Comparison of ENCODE assay signal across 25 cellular contexts in genomic region chr6:154926366-154926765, GRCh38.
"Had no signal": no experiment of that assay in that cellular context is flagged by ENCODE, and none has a peak within 500 bp of the region (broad histone marks: within the 10 kb centered on the region; RNA-seq: fewer than 3 reads in every experiment).

No MANE protein-coding gene starts in this region.

- H3K27me3 ChIP-seq: colonic mucosa, dorsolateral prefrontal cortex, esophagus squamous epithelium, gastrocnemius medialis, heart right ventricle had no signal

- H3K36me3 Mint-ChIP-seq: naive B cell had no signal

- H3K4me3 Mint-ChIP-seq: dendritic cell treated with granulocyte-macrophage colony-stimulating factor and Interleukin-4, amounts not matched to agents 40 ng/mL and 50 ng/mL, for 4 days had no signal

- DNase-seq: cerebellar nuclear complex; colonic mucosa; cortex of kidney; dorsolateral prefrontal cortex; effector CD4-positive, alpha-beta T cell; effector memory CD4-positive, alpha-beta T cell; erythroblast; esophagus squamous epithelium; foreskin fibroblast; foreskin melanocyte; gastrocnemius medialis; glutamatergic neuron; head of caudate nucleus; heart right ventricle; hippocampal formation; kidney; kidney glomerular epithelial cell; left colon; left ventricle myocardium inferior; lower lobe of right lung; mesenchymal stem cell; midbrain; naive B cell had no signal

- H3K9me3 ChIP-seq: colonic mucosa, esophagus squamous epithelium, gastrocnemius medialis, heart right ventricle, left ventricle myocardium inferior, lower lobe of right lung had no signal

- H3K27me3 Mint-ChIP-seq: dendritic cell treated with granulocyte-macrophage colony-stimulating factor and Interleukin-4, amounts not matched to agents 40 ng/mL and 50 ng/mL, for 4 days; naive B cell had no signal

- H3K4me1 ChIP-seq: colonic mucosa, esophagus squamous epithelium, gastrocnemius medialis, lower lobe of right lung had no signal

- H3K4me3 ChIP-seq: colonic mucosa, dorsolateral prefrontal cortex, esophagus squamous epithelium, gastrocnemius medialis, heart right ventricle, left ventricle myocardium inferior, lower lobe of right lung had no signal

- H3K9me3 Mint-ChIP-seq: dendritic cell treated with granulocyte-macrophage colony-stimulating factor and Interleukin-4, amounts not matched to agents 40 ng/mL and 50 ng/mL, for 4 days; naive B cell had no signal

- H3K27ac ChIP-seq: colonic mucosa, dorsolateral prefrontal cortex, epithelial cell of prostate, esophagus squamous epithelium, gastrocnemius medialis, heart right ventricle, left ventricle myocardium inferior, lower lobe of right lung had no signal

- H3K36me3 ChIP-seq: colonic mucosa, esophagus squamous epithelium, gastrocnemius medialis, heart right ventricle, left ventricle myocardium inferior, lower lobe of right lung had no signal

- H3K27ac Mint-ChIP-seq: dendritic cell treated with granulocyte-macrophage colony-stimulating factor and Interleukin-4, amounts not matched to agents 40 ng/mL and 50 ng/mL, for 4 days; naive B cell had no signal
